9 cellular contexts compared by ENCODE assay signal in the genomic region with DNA sequence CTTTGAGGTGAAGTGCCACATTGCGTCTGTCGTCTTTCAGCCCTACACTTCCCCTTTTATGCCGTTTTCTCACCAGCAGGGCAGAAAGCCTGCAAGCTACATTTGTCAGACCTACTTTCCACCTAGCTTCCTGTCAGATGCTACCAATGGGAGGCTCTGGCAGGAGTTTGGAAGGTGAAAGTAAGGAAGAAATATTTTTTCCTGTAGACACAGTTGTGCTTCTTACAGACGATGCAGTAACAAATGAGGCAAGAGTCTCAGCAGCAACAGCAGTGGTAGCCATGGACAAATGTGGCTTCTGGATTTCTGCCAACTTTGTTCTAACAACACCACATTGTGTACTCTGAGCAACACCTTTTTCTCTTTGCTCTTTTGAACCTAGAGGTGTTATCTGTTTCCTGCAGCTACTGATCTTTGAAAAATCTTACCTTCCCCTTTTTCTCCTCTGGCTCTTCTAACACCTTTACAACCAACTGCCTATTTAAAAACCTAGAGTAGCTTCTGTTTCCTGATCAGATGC.
DNase-seq lines count a peak whose midpoint lies in the region; ATAC-seq and TF ChIP-seq lines count a peak whose summit lies in the region.
"Had no signal": no experiment of that assay in that cellular context is flagged by ENCODE, and none has a peak within 500 bp of the region (broad histone marks: within the 10 kb centered on the region; RNA-seq: fewer than 3 reads in every experiment).

No MANE protein-coding gene starts in this region.

- peaks cover 17% of the 10 kb centered on the region for H3K27me3 ChIP-seq in mammary epithelial cell (ENCODE audit: insufficient read depth, low read length)

- no peaks in the 10 kb centered on the region for H3K9me2 ChIP-seq in OCI-LY7 (ENCODE audit: insufficient read depth, low read length)

- in situ Hi-C loops in mammary epithelial cell (cut with MboI; ENCODE audit: low sequenced_read_pairs in 2 of 2): no loop called here

- CTCF ChIA-PET in OCI-LY7 (lab: Charles Lee; ENCODE audit: unreplicated experiment) (interaction anchor here (1.8 kb wide), 1 partner anchor 69 kb away, joined by 4 read pairs; no protein-coding TSS in a partner anchor), mammary epithelial cell (lab: Charles Lee; ENCODE audit: low non-redundant PET) (no interaction called here)

- no peak overlapping the region for H3K4me3 ChIP-seq in OCI-LY7 (ENCODE audit: low read depth, low read length, poor library complexity, severe bottlenecking)
- no peak overlapping the region for H3K4me3 ChIP-seq in mammary epithelial cell (replicated peaks in 1 of 3; ENCODE audit: insufficient read depth in 1 of 3, low read depth in 2 of 3, low read length in 3 of 3)
- H3K4me3 ChIP-seq: A549 had no signal

- BruUV-seq in OCI-LY7 (replicated peaks; lab: Mats Ljungman, UMichigan): no TSS peak
- BruUV-seq in mammary epithelial cell (replicated peaks; lab: Mats Ljungman, UMichigan): no TSS peak

- ATAC-seq in HG02981 (IDR thresholded peaks at IDR 0.05; ENCODE audit: unreplicated experiment): peak; percentile 93
- ATAC-seq: A549 had no signal

- H2AFZ ChIP-seq in OCI-LY7 (ENCODE audit: low read length) (peak overlapping the region; percentile 95), mammary epithelial cell (ENCODE audit: low read depth, low read length) (no peak overlapping the region)

- no peak overlapping the region for H3K9ac ChIP-seq in mammary epithelial cell (ENCODE audit: insufficient read depth, low read length)

- 83% methylated on average over 4 of the region's 4 CpGs for WGBS in mammary epithelial cell (ENCODE audit: low coverage, missing lambda C conversion rate)

- TF ChIP-seq CTCF in OCI-LY7 (conservative IDR thresholded peaks at IDR 0.05; ENCODE audit: low read length) (peak; percentile 63), mammary epithelial cell (conservative IDR thresholded peaks at IDR 0.05 in 1 of 2, IDR thresholded peaks at IDR 0.05 in 1 of 2; ENCODE audit: extremely low read depth in 1 of 2, insufficient read depth in 1 of 2, low read depth in 1 of 2, low read length in 2 of 2) (no peak)

- H4K20me1 ChIP-seq in OCI-LY7 (ENCODE audit: insufficient read depth, low read length) (no peaks in the 10 kb centered on the region), mammary epithelial cell (ENCODE audit: insufficient read depth, low read length) (no peaks in the 10 kb centered on the region)

- H3K36me3 ChIP-seq in OCI-LY7 (ENCODE audit: insufficient read depth, low read length) (no peaks in the 10 kb centered on the region), mammary epithelial cell (ENCODE audit: insufficient read depth, low read length) (no peaks in the 10 kb centered on the region)

- no peaks in the 10 kb centered on the region for H3K9me3 ChIP-seq in OCI-LY7 (ENCODE audit: low read length)
- no peaks in the 10 kb centered on the region for H3K9me3 ChIP-seq in mammary epithelial cell (replicated peaks; ENCODE audit: insufficient read depth, low read length)
- H3K9me3 ChIP-seq: A549 had no signal

- intact Hi-C loops in OCI-LY7 (cut with micrococcal nuclease; ENCODE audit: unreplicated experiment) (no loop called here), mammary epithelial cell (cut with micrococcal nuclease) (no loop called here)

- H3K79me2 ChIP-seq in OCI-LY7 (ENCODE audit: insufficient read depth, low read depth, low read length) (no peaks in the 10 kb centered on the region), mammary epithelial cell (ENCODE audit: insufficient read depth, low read length) (no peaks in the 10 kb centered on the region)

- dilution Hi-C loops in mammary epithelial cell (cut with HindIII; ENCODE audit: low sequenced_read_pairs): no loop called here

- DNase-seq in NCI-H1105 (lab: John Stamatoyannopoulos, UW) (peak; percentile 9), NCI-H1105 treated with DMSO at 0.1 percent for 48 hours (lab: John Stamatoyannopoulos, UW) (no peak), OCI-LY7 (ENCODE audit: low spot score) (peak; percentile 78), mammary epithelial cell (peak; percentile 33), mesenteric fat pad (ENCODE audit: low spot score) (no peak), DMS153 (lab: John Stamatoyannopoulos, UW) (no peak)
- DNase-seq in stimulated activated naive CD4-positive, alpha-beta T cell (lab: John Stamatoyannopoulos, UW): peak; percentile 8 to 91 (median 64)

- no peak overlapping the region for H3K27ac ChIP-seq in OCI-LY7 (ENCODE audit: low read depth, low read length, poor library complexity, severe bottlenecking)
- H3K27ac ChIP-seq in mammary epithelial cell (ENCODE audit: insufficient read depth, low read depth, low read length): no peak overlapping the region
- H3K27ac ChIP-seq: A549 had no signal

- H3K4me2 ChIP-seq in OCI-LY7 (ENCODE audit: low read length) (peak overlapping the region; percentile 46), mammary epithelial cell (ENCODE audit: insufficient read depth, low read depth, low read length) (no peak overlapping the region)
- H3K4me2 ChIP-seq: A549 had no signal

- POLR2A ChIA-PET in OCI-LY7 (lab: Charles Lee): interaction anchor here (0.5 to 1.2 kb wide), 7 partner anchors 13 to 652 kb away, joined by 3 to 4 read pairs (median 3); no protein-coding TSS in a partner anchor

- peaks cover 14% of the 10 kb centered on the region for H3K4me1 ChIP-seq in OCI-LY7 (ENCODE audit: insufficient read depth, low read length, poor library complexity, severe bottlenecking)
- H3K4me1 ChIP-seq in mammary epithelial cell (ENCODE audit: insufficient read depth, low read length): no peaks in the 10 kb centered on the region
- H3K4me1 ChIP-seq: A549 had no signal

Comparison
In these comparisons a context has a peak if more than half of its experiments do, and no peak if none do; other contexts are left out.
1. DNase-seq: peak in NCI-H1105 (single experiment), OCI-LY7 (single experiment), mammary epithelial cell (single experiment) and stimulated activated naive CD4-positive, alpha-beta T cell (6 of 6); none in NCI-H1105 treated with DMSO at 0.1 percent for 48 hours (single experiment), mesenteric fat pad (single experiment) and DMS153 (single experiment).